Comparison of ENCODE assay signal across 25 cellular contexts in genomic region chr6:139509167-139509566, GRCh38.
DNase-seq lines count a peak whose midpoint lies in the region; ATAC-seq, FAIRE-seq and TF ChIP-seq lines count a peak whose summit lies in the region.
"Had no signal": no experiment of that assay in that cellular context is flagged by ENCODE, and none has a peak within 500 bp of the region (broad histone marks: within the 10 kb centered on the region; RNA-seq: fewer than 3 reads in every experiment).

No MANE protein-coding gene starts in this region.

- H3K27me3 ChIP-seq in cardiac muscle cell (no peaks in the 10 kb centered on the region), HepG2 (ENCODE audit: control insufficient read depth in 1 of 2, insufficient read depth in 2 of 2, low read length in 2 of 2) (no peaks in the 10 kb centered on the region), right lobe of liver (no peaks in the 10 kb centered on the region), mesendoderm (ENCODE audit: insufficient read depth, low read length, poor library complexity) (no peaks in the 10 kb centered on the region), parathyroid adenoma (ENCODE audit: control insufficient read depth, insufficient read depth, low read length) (no peaks in the 10 kb centered on the region)
- H3K27me3 ChIP-seq: BE2C; BLaER1 treated with 17β-estradiol and CSF1 and Interleukin-3, amounts not matched to agents 10 nM and 100 nM had no signal

- CTCF ChIA-PET in HepG2 (lab: Yijun Ruan, JAX; ENCODE audit: low intra/inter-chr PET ratio, low total read pairs) = no interaction called here

- in situ Hi-C loops in HepG2 (cut with HindIII; ENCODE audit: extremely low pct_ligation_motif_present, low pct_unique_long_range_greater_than_20kb) = no loop called here

- no peak overlapping the region for H3K4ac ChIP-seq in mesendoderm (ENCODE audit: low read depth, low read length)

- H3K4me2 ChIP-seq in HepG2 (ENCODE audit: low read depth, low read length) (no peak overlapping the region), mesendoderm (ENCODE audit: low read length) (no peak overlapping the region), parathyroid adenoma (ENCODE audit: low read length) (no peak overlapping the region)
- H3K4me2 ChIP-seq: A549; BLaER1 treated with 17β-estradiol and CSF1 and Interleukin-3, amounts not matched to agents 10 nM and 100 nM had no signal

- ATAC-seq in HepG2 = peak; percentile 26; the same call in 1 of the 3 replicates
- ATAC-seq in right lobe of liver = no peak
- no peak for ATAC-seq in HG03135 (IDR thresholded peaks at IDR 0.05; ENCODE audit: unreplicated experiment)
- ATAC-seq: A549, GM12878, HCT116 had no signal

- H3K9me3 ChIP-seq in cardiac muscle cell (ENCODE audit: low read depth) = no peaks in the 10 kb centered on the region
- no peaks in the 10 kb centered on the region for H3K9me3 ChIP-seq in HepG2 (ENCODE audit: low read length)
- H3K9me3 ChIP-seq in right lobe of liver = no peaks in the 10 kb centered on the region
- no peaks in the 10 kb centered on the region for H3K9me3 ChIP-seq in parathyroid adenoma (ENCODE audit: control insufficient read depth, low read length)
- H3K9me3 ChIP-seq: A549; BE2C; BLaER1 treated with 17β-estradiol and CSF1 and Interleukin-3, amounts not matched to agents 10 nM and 100 nM had no signal

- H3K23ac ChIP-seq in mesendoderm (ENCODE audit: low read length) = no peak overlapping the region

- no peaks in the 10 kb centered on the region for H3K79me2 ChIP-seq in HepG2 (ENCODE audit: insufficient read depth, low read length)
- no peaks in the 10 kb centered on the region for H3K79me2 ChIP-seq in mesendoderm (ENCODE audit: control insufficient read depth, insufficient read depth, low read length)
- no peaks in the 10 kb centered on the region for H3K79me2 ChIP-seq in parathyroid adenoma

- H3K9ac ChIP-seq in HepG2 (ENCODE audit: insufficient read depth, low read depth, low read length) (no peak overlapping the region), mesendoderm (ENCODE audit: low read length) (no peak overlapping the region), parathyroid adenoma (no peak overlapping the region)
- H3K9ac ChIP-seq: BLaER1 treated with 17β-estradiol and CSF1 and Interleukin-3, amounts not matched to agents 10 nM and 100 nM; GM23248 had no signal

- peak overlapping the region; percentile 82 for H3K27ac ChIP-seq in cardiac muscle cell
- peak overlapping the region; percentile 31 for H3K27ac ChIP-seq in HepG2 (ENCODE audit: extremely low read length, insufficient read depth, low read length)
- H3K27ac ChIP-seq in right lobe of liver = no peak overlapping the region
- H3K27ac ChIP-seq in mesendoderm (ENCODE audit: low read depth, low read length) = no peak overlapping the region
- H3K27ac ChIP-seq in parathyroid adenoma = peak overlapping the region; percentile 17
- H3K27ac ChIP-seq: A549; BLaER1 treated with 17β-estradiol and CSF1 and Interleukin-3, amounts not matched to agents 10 nM and 100 nM; GM23248 had no signal

- H4K5ac ChIP-seq in mesendoderm (ENCODE audit: low read length) = no peak overlapping the region

- no peak overlapping the region for H3K18ac ChIP-seq in mesendoderm (ENCODE audit: low read length)

- no peak overlapping the region for H3K56ac ChIP-seq in mesendoderm (ENCODE audit: low read length)

- H2BK120ac ChIP-seq in mesendoderm (ENCODE audit: low read depth, low read length) = no peak overlapping the region

- DNase-seq in cardiac muscle cell (ENCODE audit: low read depth in 1 of 2, low spot score in 1 of 2) (no peak), cardiac septum (ENCODE audit: low spot score) (no peak), HepG2 (ENCODE audit: low spot score) (no peak), right lobe of liver (no peak), mesendoderm (no peak), NCI-H1436 treated with DMSO at 0.1 percent for 48 hours (lab: John Stamatoyannopoulos, UW) (no peak)
- DNase-seq: 8988T; ACHN; AML-193; BE2C; CD4-positive, alpha-beta T cell; CD8-positive, alpha-beta memory T cell; DMS 273 treated with DMSO at 0.1 percent for 48 hours; EL; GDM1; GM23248; H9 had no signal

- H3K4me3 ChIP-seq in cardiac muscle cell (no peak overlapping the region), HepG2 (replicated peaks in 1 of 3; ENCODE audit: insufficient read depth in 1 of 3, low read depth in 2 of 3, low read length in 3 of 3) (no peak overlapping the region), right lobe of liver (no peak overlapping the region), mesendoderm (ENCODE audit: low read length) (no peak overlapping the region), parathyroid adenoma (ENCODE audit: low read depth, low read length) (no peak overlapping the region)
- H3K4me3 ChIP-seq: A549; BLaER1 treated with 17β-estradiol and CSF1 and Interleukin-3, amounts not matched to agents 10 nM and 100 nM; GM12878; GM23248 had no signal

- intact Hi-C loops in cardiac septum (cut with DNase I) (loop anchor here (5.0 kb wide), 1 partner anchor 132 kb away; no protein-coding TSS in a partner anchor), HepG2 (cut with micrococcal nuclease; ENCODE audit: unreplicated experiment) (no loop called here), right lobe of liver (cut with DNase I) (no loop called here)

- FAIRE-seq in HepG2 (lab: Jason Lieb, UNC) = no peak
- FAIRE-seq: A549, D721Med, GM12878, GM19239 had no signal

- peaks cover 22% of the 10 kb centered on the region for H3K4me1 ChIP-seq in cardiac muscle cell (ENCODE audit: low read depth)
- H3K4me1 ChIP-seq in HepG2 (ENCODE audit: insufficient read depth, low read length) = peaks cover 42% of the 10 kb centered on the region
- H3K4me1 ChIP-seq in right lobe of liver = no peaks in the 10 kb centered on the region
- peaks cover 7% of the 10 kb centered on the region for H3K4me1 ChIP-seq in mesendoderm (ENCODE audit: control insufficient read depth, low read depth, low read length)
- peaks cover 14% of the 10 kb centered on the region for H3K4me1 ChIP-seq in parathyroid adenoma
- H3K4me1 ChIP-seq: A549; BE2C; BLaER1 treated with 17β-estradiol and CSF1 and Interleukin-3, amounts not matched to agents 10 nM and 100 nM had no signal

- peak overlapping the region; percentile 38 for H2BK15ac ChIP-seq in mesendoderm (replicated peaks; ENCODE audit: low read depth)

- TF ChIP-seq EP300 in HepG2 (IDR thresholded peaks at IDR 0.05; ENCODE audit: low read depth in 2 of 2, low read length in 2 of 2) (no peak), HepG2 (CRISPR knock-in tag; IDR thresholded peaks at IDR 0.05; ENCODE audit: borderline replicate concordance) (no peak)

- H2BK5ac ChIP-seq in mesendoderm (ENCODE audit: low read length) = no peak overlapping the region

- no peak for TF ChIP-seq CTCF in cardiac muscle cell (IDR thresholded peaks at IDR 0.05; ENCODE audit: low read depth, low read length)
- no peak for TF ChIP-seq CTCF in HepG2 (CRISPR knock-in tag; IDR thresholded peaks at IDR 0.05)
- no peak for TF ChIP-seq CTCF in right lobe of liver (IDR thresholded peaks at IDR 0.05)
- TF ChIP-seq CTCF in parathyroid adenoma (IDR thresholded peaks at IDR 0.05) = no peak

- H3K36me3 ChIP-seq in cardiac muscle cell (no peaks in the 10 kb centered on the region), HepG2 (replicated peaks in 1 of 2; ENCODE audit: control insufficient read depth in 1 of 2, insufficient read depth in 2 of 2, low read length in 2 of 2) (no peaks in the 10 kb centered on the region), right lobe of liver (no peaks in the 10 kb centered on the region), mesendoderm (ENCODE audit: control insufficient read depth, insufficient read depth, low read length) (no peaks in the 10 kb centered on the region), parathyroid adenoma (ENCODE audit: control insufficient read depth, insufficient read depth, low read length) (no peaks in the 10 kb centered on the region)
- H3K36me3 ChIP-seq: BE2C; BLaER1 treated with 17β-estradiol and CSF1 and Interleukin-3, amounts not matched to agents 10 nM and 100 nM had no signal

- POLR2A ChIA-PET in HepG2 (lab: Yijun Ruan, JAX) = interaction anchor here (2.2 kb wide), 1 partner anchor 134 kb away, joined by 9 read pairs; the partner anchor contains the start of gene CITED2

- H4K20me1 ChIP-seq in HepG2 (ENCODE audit: insufficient read depth, low read length) = no peaks in the 10 kb centered on the region
- H4K20me1 ChIP-seq: BLaER1 treated with 17β-estradiol and CSF1 and Interleukin-3, amounts not matched to agents 10 nM and 100 nM had no signal

- WGBS in HepG2 (ENCODE audit: low lambda C conversion rate) = 81% methylated on average over 4 of the region's 4 CpGs
- 94% methylated on average over 4 of the region's 4 CpGs for WGBS in right lobe of liver (ENCODE audit: insufficient coverage, low coverage, low lambda C conversion rate, missing lambda C conversion rate)
- no CpG with 5 or more reads among the region's 4 CpGs for WGBS in mesendoderm (ENCODE audit: extremely low coverage, insufficient coverage, low lambda C conversion rate)

- H3K79me1 ChIP-seq in mesendoderm (ENCODE audit: low read length) = no peaks in the 10 kb centered on the region

- no peak overlapping the region for H2AFZ ChIP-seq in HepG2 (ENCODE audit: low read length)
- H2AFZ ChIP-seq in parathyroid adenoma = peak overlapping the region; percentile 30

- no peak overlapping the region for H2AK5ac ChIP-seq in mesendoderm (ENCODE audit: low read length)

- no peak overlapping the region for H4K8ac ChIP-seq in mesendoderm (ENCODE audit: low read depth, low read length)

- BruUV-seq in HepG2 (replicated peaks; lab: Mats Ljungman, UMichigan) = no TSS peak

- no peak for TF ChIP-seq RAD21 in HepG2 (CRISPR knock-in tag; IDR thresholded peaks at IDR 0.05)

- TF ChIP-seq POLR2A in HepG2 (IDR thresholded peaks at IDR 0.05; ENCODE audit: insufficient read depth in 1 of 2, low read depth in 2 of 2, low read length in 2 of 2) (no peak), right lobe of liver (IDR thresholded peaks at IDR 0.05) (no peak)

TF ChIP-seq in HepG2, 621 proteins besides CTCF, POLR2A, EP300 and RAD21 (continues in another document):
- no peak for TF ChIP-seq STAT6 (CRISPR knock-in tag; IDR thresholded peaks at IDR 0.05; ENCODE audit: borderline replicate concordance)

Comparison
In these comparisons a context has a peak if more than half of its experiments do, and no peak if none do; other contexts are left out.
1. H3K27ac ChIP-seq: peak in cardiac muscle cell (single experiment), HepG2 (single experiment) and parathyroid adenoma (single experiment); none in right lobe of liver (0 of 3) and mesendoderm (single experiment).